ENCODE assay signal across 18 cellular contexts in the genomic region with DNA sequence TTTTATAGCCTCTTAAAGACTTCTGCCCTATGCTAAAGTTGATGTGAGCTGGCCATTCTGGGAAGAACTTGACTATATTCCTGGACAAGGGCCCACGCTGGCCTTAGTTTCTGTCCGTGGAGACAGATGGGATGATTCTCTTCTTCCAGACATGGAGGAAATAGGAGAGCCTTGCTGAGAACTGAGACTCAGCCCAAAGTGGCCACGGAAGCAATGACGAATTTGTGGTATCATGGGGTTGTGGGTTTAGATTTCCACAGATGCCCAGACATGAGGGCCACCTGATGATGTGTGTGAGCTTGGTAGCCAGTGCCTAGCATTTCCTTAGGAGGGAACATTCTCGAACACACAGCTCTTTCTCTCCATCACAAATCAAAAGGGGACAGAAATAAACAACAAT.
A peak's percentile ranks its signal among the peaks of the same experiment; 100 is the strongest.
DNase-seq lines count a peak whose midpoint lies in the region; ATAC-seq and TF ChIP-seq lines count a peak whose summit lies in the region.
"Had no signal": no experiment of that assay in that cellular context is flagged by ENCODE, and none has a peak within 500 bp of the region (broad histone marks: within the 10 kb centered on the region; RNA-seq: fewer than 3 reads in every experiment).

No MANE protein-coding gene starts in this region.

- H3F3A ChIP-seq in SK-N-SH (replicated peaks; ENCODE audit: insufficient read depth), result peaks cover 14% of the 10 kb centered on the region

- WGBS in SK-N-SH (ENCODE audit: low lambda C conversion rate), result 53% methylated on average over 5 of the region's 5 CpGs

- H3K4me3 ChIP-seq in SK-N-SH (ENCODE audit: low read depth in 2 of 2, low read length in 1 of 2), result no peak overlapping the region
- no peak overlapping the region for H3K4me3 ChIP-seq in fibroblast of pulmonary artery (replicated peaks; ENCODE audit: low read depth, low read length)
- H3K4me3 ChIP-seq: GM12878, SK-N-MC had no signal

- H3K4me2 ChIP-seq in SK-N-SH, result peak overlapping the region; percentile 30; the same call in 1 of the 2 replicates

- CTCF ChIA-PET in SK-N-SH (lab: Yijun Ruan, JAX), result interaction anchor here (0.5 to 2.1 kb wide), 4 partner anchors 14 to 325 kb away, joined by 3 to 6 read pairs (median 4); no protein-coding TSS in a partner anchor
- CTCF ChIA-PET in activated CD4-positive, alpha-beta T cell treated with anti-CD3 and anti-CD28 coated beads, Interleukin-2, amount 10 ng/mL, durations not matched to agents 7 days and 5 days (lab: Charles Lee), result no interaction called here
- CTCF ChIA-PET in RWPE1 (lab: Yijun Ruan, JAX), result interaction anchor here (0.7 to 1.1 kb wide), 4 partner anchors 9 to 582 kb away, joined by 3 to 5 read pairs (median 4); no protein-coding TSS in a partner anchor

- no peaks in the 10 kb centered on the region for H3K36me3 Mint-ChIP-seq in type B pancreatic cell
- H3K36me3 Mint-ChIP-seq in activated CD4-positive, alpha-beta T cell treated with anti-CD3 and anti-CD28 coated beads, Interleukin-2, amount 10 ng/mL, durations not matched to agents 7 days and 5 days (ENCODE audit: low read depth), result no peaks in the 10 kb centered on the region
- H3K36me3 Mint-ChIP-seq: IgD-negative memory B cell had no signal

- H3K27me3 ChIP-seq in SK-N-SH (ENCODE audit: insufficient read depth), result no peaks in the 10 kb centered on the region

- H3K4me3 Mint-ChIP-seq in type B pancreatic cell, result no peak overlapping the region
- H3K4me3 Mint-ChIP-seq in activated CD4-positive, alpha-beta T cell treated with anti-CD3 and anti-CD28 coated beads, Interleukin-2, amount 10 ng/mL, durations not matched to agents 7 days and 5 days, result no peak overlapping the region
- H3K4me3 Mint-ChIP-seq: IgD-negative memory B cell had no signal

- H3K4me1 Mint-ChIP-seq in type B pancreatic cell (ENCODE audit: unreplicated experiment), result peaks cover 13% of the 10 kb centered on the region
- no peaks in the 10 kb centered on the region for H3K4me1 Mint-ChIP-seq in activated CD4-positive, alpha-beta T cell treated with anti-CD3 and anti-CD28 coated beads, Interleukin-2, amount 10 ng/mL, durations not matched to agents 7 days and 5 days
- H3K4me1 Mint-ChIP-seq: IgD-negative memory B cell had no signal

- peak overlapping the region; percentile 72 for H3K27ac Mint-ChIP-seq in type B pancreatic cell
- no peak overlapping the region for H3K27ac Mint-ChIP-seq in activated CD4-positive, alpha-beta T cell treated with anti-CD3 and anti-CD28 coated beads, Interleukin-2, amount 10 ng/mL, durations not matched to agents 7 days and 5 days
- H3K27ac Mint-ChIP-seq: IgD-negative memory B cell had no signal

- peaks cover 13% of the 10 kb centered on the region for H3K27me3 Mint-ChIP-seq in type B pancreatic cell
- H3K27me3 Mint-ChIP-seq in activated CD4-positive, alpha-beta T cell treated with anti-CD3 and anti-CD28 coated beads, Interleukin-2, amount 10 ng/mL, durations not matched to agents 7 days and 5 days, result no peaks in the 10 kb centered on the region
- H3K27me3 Mint-ChIP-seq: IgD-negative memory B cell had no signal

- H4K20me1 ChIP-seq in SK-N-SH (ENCODE audit: insufficient read depth), result no peaks in the 10 kb centered on the region

- TF ChIP-seq CTCF in SK-N-SH (IDR thresholded peaks at IDR 0.05), result no peak
- TF ChIP-seq CTCF in fibroblast of pulmonary artery (IDR thresholded peaks at IDR 0.05; ENCODE audit: low read length, missing control alignments), result no peak
- TF ChIP-seq CTCF in type B pancreatic cell (conservative IDR thresholded peaks at IDR 0.05), result no peak
- TF ChIP-seq CTCF in RWPE1 (conservative IDR thresholded peaks at IDR 0.05; ENCODE audit: low read depth), result no peak

- peaks cover 6 to 7% of the 10 kb centered on the region in 2 experiments; a peak in 3 of 4 replicates for H3K4me1 ChIP-seq in SK-N-SH (ENCODE audit: control insufficient read depth in 1 of 2, insufficient read depth in 2 of 2, low read depth in 1 of 2, low read length in 1 of 2)

- no peak for ATAC-seq in SK-N-SH treated with all-trans-retinoic acid at 6 μM for 48 hours
- ATAC-seq: GM12878 had no signal

- DNase-seq in SK-N-SH (no peak), RPMI7951 (ENCODE audit: low read depth) (peak; percentile 86), fibroblast of pulmonary artery (ENCODE audit: low read depth) (peak; percentile 31), type B pancreatic cell (ENCODE audit: extremely low spot score, unreplicated experiment) (no peak), RWPE1 (ENCODE audit: low spot score) (no peak), SIG-M5 (lab: John Stamatoyannopoulos, UW) (no peak)
- DNase-seq in activated CD4-positive, alpha-beta T cell treated with anti-CD3 and anti-CD28 coated beads, Interleukin-2, amount 10 ng/mL, durations not matched to agents 7 days and 5 days, result no peak
- DNase-seq: 8988T, NCI-H1105, NCI-H187, NCI-H446 treated with DMSO at 0.1 percent for 48 hours, NCI-H774, RPMI8226 had no signal

- H2AFZ ChIP-seq in SK-N-SH (ENCODE audit: low read depth), result no peak overlapping the region

- no peak for TF ChIP-seq RAD21 in SK-N-SH (IDR thresholded peaks at IDR 0.05; ENCODE audit: low read length)

- H3K36me3 ChIP-seq in SK-N-SH (replicated peaks in 1 of 2; ENCODE audit: control insufficient read depth in 1 of 2, insufficient read depth in 2 of 2, low read length in 1 of 2), result no peaks in the 10 kb centered on the region

- H3K79me2 ChIP-seq in SK-N-SH (ENCODE audit: insufficient read depth), result no peaks in the 10 kb centered on the region

- H3K9ac ChIP-seq in SK-N-SH, result no peak overlapping the region

- no peaks in the 10 kb centered on the region for H3K9me3 ChIP-seq in SK-N-SH
- H3K9me3 ChIP-seq: Caco-2 had no signal

- no peaks in the 10 kb centered on the region for H3K9me2 ChIP-seq in SK-N-SH

- POLR2A ChIA-PET in SK-N-SH (lab: Yijun Ruan, JAX) (no interaction called here), RWPE1 (lab: Yijun Ruan, JAX; ENCODE audit: low non-redundant PET) (interaction anchor here (0.5 kb wide), 1 partner anchor 48 kb away, joined by 3 read pairs; no protein-coding TSS in a partner anchor)
- POLR2A ChIA-PET in activated CD4-positive, alpha-beta T cell treated with anti-CD3 and anti-CD28 coated beads, Interleukin-2, amount 10 ng/mL, durations not matched to agents 7 days and 5 days (lab: Charles Lee), result no interaction called here

- H3K27ac ChIP-seq in SK-N-SH (ENCODE audit: low read depth in 2 of 2, low read length in 1 of 2) (peak overlapping the region in 1 of 2 experiments; percentile 77; a peak in 2 of 4 replicates), RWPE1 (no peak overlapping the region; the same call in 1 of the 2 replicates)
- H3K27ac ChIP-seq: SK-N-MC had no signal

- no peak for TF ChIP-seq EP300 in SK-N-SH (IDR thresholded peaks at IDR 0.05; ENCODE audit: borderline replicate concordance in 1 of 2, low read depth in 1 of 2, low read length in 1 of 2)

- peaks cover 5% of the 10 kb centered on the region for H3K9me3 Mint-ChIP-seq in type B pancreatic cell
- no peaks in the 10 kb centered on the region for H3K9me3 Mint-ChIP-seq in activated CD4-positive, alpha-beta T cell treated with anti-CD3 and anti-CD28 coated beads, Interleukin-2, amount 10 ng/mL, durations not matched to agents 7 days and 5 days

TF ChIP-seq in SK-N-SH, 30 proteins besides CTCF, POLR2A, EP300 and RAD21:
- TF ChIP-seq TCF12 (IDR thresholded peaks at IDR 0.05) (no peak), ELF1 (IDR thresholded peaks at IDR 0.05) (no peak), SMC3 (IDR thresholded peaks at IDR 0.05; ENCODE audit: low read depth, low read length) (no peak), RXRA (IDR thresholded peaks at IDR 0.05; ENCODE audit: borderline replicate concordance, low read depth) (no peak), JUND (IDR thresholded peaks at IDR 0.05) (no peak), EZH2phosphoT487 (IDR thresholded peaks at IDR 0.05; ENCODE audit: borderline replicate concordance, low read depth) (no peak), TAF1 (IDR thresholded peaks at IDR 0.05; ENCODE audit: borderline replicate concordance, low read depth, low read length) (no peak)
- TF ChIP-seq, protein P1, sequence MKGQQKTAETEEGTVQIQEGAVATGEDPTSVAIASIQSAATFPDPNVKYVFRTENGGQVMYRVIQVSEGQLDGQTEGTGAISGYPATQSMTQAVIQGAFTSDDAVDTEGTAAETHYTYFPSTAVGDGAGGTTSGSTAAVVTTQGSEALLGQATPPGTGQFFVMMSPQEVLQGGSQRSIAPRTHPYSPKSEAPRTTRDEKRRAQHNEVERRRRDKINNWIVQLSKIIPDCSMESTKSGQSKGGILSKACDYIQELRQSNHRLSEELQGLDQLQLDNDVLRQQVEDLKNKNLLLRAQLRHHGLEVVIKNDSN (IDR thresholded peaks at IDR 0.05; ENCODE audit: borderline replicate concordance, low read depth), result no peak

TF ChIP-seq in SK-N-SH treated with all-trans-retinoic acid at 6 μM for 48 hours, 23 proteins besides CTCF, POLR2A, EP300 and RAD21 (continues in another document):
- TF ChIP-seq PPARA (CRISPR knock-in tag; IDR thresholded peaks at IDR 0.05; ENCODE audit: borderline replicate concordance) (no peak), ZFP30 (CRISPR knock-in tag; IDR thresholded peaks at IDR 0.05) (no peak), TOX (CRISPR knock-in tag; IDR thresholded peaks at IDR 0.05; ENCODE audit: borderline replicate concordance) (no peak), ZC3H10 (CRISPR knock-in tag; IDR thresholded peaks at IDR 0.05) (no peak), ESRRG (CRISPR knock-in tag; IDR thresholded peaks at IDR 0.05) (no peak), RARB (CRISPR knock-in tag; IDR thresholded peaks at IDR 0.05) (no peak), ZNF70 (CRISPR knock-in tag; IDR thresholded peaks at IDR 0.05) (no peak), OSR1 (CRISPR knock-in tag; IDR thresholded peaks at IDR 0.05) (no peak)
- TF ChIP-seq, protein P2, sequence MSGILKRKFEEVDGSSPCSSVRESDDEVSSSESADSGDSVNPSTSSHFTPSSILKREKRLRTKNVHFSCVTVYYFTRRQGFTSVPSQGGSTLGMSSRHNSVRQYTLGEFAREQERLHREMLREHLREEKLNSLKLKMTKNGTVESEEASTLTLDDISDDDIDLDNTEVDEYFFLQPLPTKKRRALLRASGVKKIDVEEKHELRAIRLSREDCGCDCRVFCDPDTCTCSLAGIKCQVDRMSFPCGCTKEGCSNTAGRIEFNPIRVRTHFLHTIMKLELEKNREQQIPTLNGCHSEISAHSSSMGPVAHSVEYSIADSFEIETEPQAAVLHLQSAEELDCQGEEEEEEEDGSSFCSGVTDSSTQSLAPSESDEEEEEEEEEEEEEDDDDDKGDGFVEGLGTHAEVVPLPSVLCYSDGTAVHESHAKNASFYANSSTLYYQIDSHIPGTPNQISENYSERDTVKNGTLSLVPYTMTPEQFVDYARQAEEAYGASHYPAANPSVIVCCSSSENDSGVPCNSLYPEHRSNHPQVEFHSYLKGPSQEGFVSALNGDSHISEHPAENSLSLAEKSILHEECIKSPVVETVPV (CRISPR knock-in tag; IDR thresholded peaks at IDR 0.05), result no peak

Comparison
In these comparisons a context has a peak if more than half of its experiments do, and no peak if none do; other contexts are left out.
1. DNase-seq: peak in RPMI7951 (single experiment) and fibroblast of pulmonary artery (single experiment); none in SK-N-SH (single experiment), type B pancreatic cell (single experiment), activated CD4-positive, alpha-beta T cell treated with anti-CD3 and anti-CD28 coated beads, Interleukin-2, amount 10 ng/mL, durations not matched to agents 7 days and 5 days (single experiment), RWPE1 (single experiment) and SIG-M5 (single experiment).